ENCODE assay signal across 10 cellular contexts in the genomic region with DNA sequence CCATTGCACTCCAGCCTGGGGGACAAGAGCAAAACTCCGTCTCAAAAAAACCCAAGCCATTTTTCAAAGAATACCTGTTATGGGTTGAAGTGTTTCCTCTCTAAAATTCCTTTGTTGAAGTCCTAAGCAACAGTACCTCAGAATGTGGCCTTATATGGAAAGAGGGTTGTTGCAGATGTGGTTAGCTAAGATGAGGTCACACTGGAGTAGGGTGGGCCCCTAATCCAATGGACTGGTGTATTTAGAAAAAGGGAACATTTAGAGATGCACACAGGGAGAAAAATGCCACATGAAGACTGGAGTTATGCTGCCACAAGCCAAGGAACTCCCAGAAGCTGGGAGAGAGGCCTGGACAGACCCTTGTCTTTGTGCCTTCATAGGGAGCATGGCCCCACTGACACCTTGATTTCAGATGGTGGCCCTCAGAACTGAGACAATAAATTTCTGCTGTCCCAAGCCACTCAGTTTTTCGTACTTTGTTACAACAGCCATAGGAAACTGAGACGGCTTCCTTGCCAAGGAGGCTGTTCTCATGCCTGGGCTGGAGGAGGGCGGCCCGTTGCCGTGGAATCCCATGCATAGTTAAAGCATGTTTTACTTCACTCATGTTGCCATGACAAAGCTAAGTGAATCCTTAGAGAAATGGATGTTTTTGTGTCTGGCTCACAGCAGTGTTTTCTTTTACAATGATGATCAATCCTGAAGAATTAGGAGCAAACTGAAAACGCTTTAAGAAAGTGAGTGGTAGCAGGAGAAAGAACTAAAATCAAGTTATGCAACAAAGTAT. TPM values are rescaled to one million over a fixed set of nuclear protein-coding genes. Genes with fewer than 3 reads are reported as not detected.
DNase-seq lines count a peak whose midpoint lies in the region; ATAC-seq and TF ChIP-seq lines count a peak whose summit lies in the region.
"Had no signal": no experiment of that assay in that cellular context is flagged by ENCODE, and none has a peak within 500 bp of the region (broad histone marks: within the 10 kb centered on the region; RNA-seq: fewer than 3 reads in every experiment).

No MANE protein-coding gene starts in this region.

- CTCF ChIA-PET in naive thymus-derived CD4-positive, alpha-beta T cell (lab: Charles Lee) = no interaction called here

- intact Hi-C loops in Right ventricle myocardium superior (cut with DNase I) (no loop called here), cardiac septum (cut with DNase I) (no loop called here), right lobe of liver (cut with DNase I) (no loop called here)
- intact Hi-C loops in naive thymus-derived CD4-positive, alpha-beta T cell (cut with micrococcal nuclease) = loop anchor here in 1 of 2 donors (2.0 kb wide), 2 partner anchors 15 to 17 kb away; a partner anchor contains a TSS

- H3K4me2 ChIP-seq in MM.1S (ENCODE audit: low read depth, low read length) = no peak overlapping the region

- DNase-seq in Right ventricle myocardium superior = peak; percentile 58
- no peak for DNase-seq in cardiac septum (ENCODE audit: low spot score)
- DNase-seq in effector memory CD8-positive, alpha-beta T cell = no peak
- no peak for DNase-seq in naive thymus-derived CD4-positive, alpha-beta T cell
- no peak for DNase-seq in MM.1S
- no peak for DNase-seq in NCI-H524 (lab: John Stamatoyannopoulos, UW)
- DNase-seq in right lobe of liver = no peak
- DNase-seq: NCI-H146 had no signal

- no peak for TF ChIP-seq POLR2A in right lobe of liver (IDR thresholded peaks at IDR 0.05)

- H2AFZ ChIP-seq in MM.1S (ENCODE audit: low read length) = no peak overlapping the region

- H3K79me2 ChIP-seq in MM.1S (ENCODE audit: low read length) = peaks cover 23% of the 10 kb centered on the region

- no peak overlapping the region for H3K4me3 ChIP-seq in naive thymus-derived CD4-positive, alpha-beta T cell (ENCODE audit: low read length)
- H3K4me3 ChIP-seq in MM.1S (ENCODE audit: low read length) = no peak overlapping the region
- no peak overlapping the region for H3K4me3 ChIP-seq in right lobe of liver
- H3K4me3 ChIP-seq: GM12878 had no signal

- no peak for TF ChIP-seq CTCF in MM.1S (IDR thresholded peaks at IDR 0.05; ENCODE audit: low read length)
- TF ChIP-seq CTCF in right lobe of liver (IDR thresholded peaks at IDR 0.05) = no peak

- H3K4me1 Mint-ChIP-seq in effector memory CD8-positive, alpha-beta T cell (ENCODE audit: low read depth in 2 of 2) = peaks cover 21 to 38% of the 10 kb centered on the region in 2 donors
- peaks cover 0 to 53% (median 26%) of the 10 kb centered on the region in 7 donors for H3K4me1 Mint-ChIP-seq in naive thymus-derived CD4-positive, alpha-beta T cell

- peak; percentile 53 for ATAC-seq in Right ventricle myocardium superior (ENCODE audit: poor library complexity)
- no peak for ATAC-seq in effector memory CD8-positive, alpha-beta T cell (replicated peaks)
- no peak for ATAC-seq in naive thymus-derived CD4-positive, alpha-beta T cell
- ATAC-seq in GM21515 (IDR thresholded peaks at IDR 0.05; ENCODE audit: unreplicated experiment) = no peak
- no peak for ATAC-seq in right lobe of liver
- ATAC-seq: GM12878 had no signal

- H3K27ac Mint-ChIP-seq in effector memory CD8-positive, alpha-beta T cell = peak overlapping the region; percentile 88 to 91
- peak overlapping the region in 8 of 9 donors; percentile 5 to 87 (median 38) for H3K27ac Mint-ChIP-seq in naive thymus-derived CD4-positive, alpha-beta T cell

- H3K4me1 ChIP-seq in naive thymus-derived CD4-positive, alpha-beta T cell (ENCODE audit: control insufficient read depth in 2 of 2, insufficient read depth in 2 of 2, low read length in 2 of 2) = peaks cover 4 to 36% of the 10 kb centered on the region in 2 donors
- H3K4me1 ChIP-seq in MM.1S (ENCODE audit: low read length) (no peaks in the 10 kb centered on the region), right lobe of liver (peaks cover 0 to 3% (median 0%) of the 10 kb centered on the region in 4 donors)

- H3K36me3 ChIP-seq in naive thymus-derived CD4-positive, alpha-beta T cell (ENCODE audit: control insufficient read depth in 2 of 3, insufficient read depth in 3 of 3, low read length in 3 of 3) = peaks cover 0 to 9% (median 5%) of the 10 kb centered on the region in 3 experiments
- H3K36me3 ChIP-seq in MM.1S (replicated peaks; ENCODE audit: insufficient read depth, low read length) (no peaks in the 10 kb centered on the region; the same call in 1 of the 2 replicates), right lobe of liver (peaks cover 0 to 13% (median 0%) of the 10 kb centered on the region in 4 donors)

- 72% methylated on average over 3 of the region's 7 CpGs for WGBS in right lobe of liver (ENCODE audit: insufficient coverage, low coverage, low lambda C conversion rate, missing lambda C conversion rate)

- H3F3A ChIP-seq in MM.1S (ENCODE audit: insufficient read depth, low read length) = no peaks in the 10 kb centered on the region

- no peaks in the 10 kb centered on the region for H3K9me3 ChIP-seq in naive thymus-derived CD4-positive, alpha-beta T cell (ENCODE audit: control insufficient read depth in 2 of 3, low read length in 3 of 3)
- no peaks in the 10 kb centered on the region for H3K9me3 ChIP-seq in MM.1S (replicated peaks; ENCODE audit: insufficient read depth, low read length)
- no peaks in the 10 kb centered on the region for H3K9me3 ChIP-seq in right lobe of liver

- H3K36me3 Mint-ChIP-seq in effector memory CD8-positive, alpha-beta T cell (ENCODE audit: insufficient read depth) = peaks cover 52% of the 10 kb centered on the region
- H3K36me3 Mint-ChIP-seq in naive thymus-derived CD4-positive, alpha-beta T cell = peaks cover 0 to 29% (median 22%) of the 10 kb centered on the region in 5 donors

- H3K4me3 Mint-ChIP-seq in effector memory CD8-positive, alpha-beta T cell = peak overlapping the region; percentile 35 to 70
- H3K4me3 Mint-ChIP-seq in naive thymus-derived CD4-positive, alpha-beta T cell = no peak overlapping the region

- no peaks in the 10 kb centered on the region for H3K9me3 Mint-ChIP-seq in effector memory CD8-positive, alpha-beta T cell
- peaks cover 0 to 1% (median 0%) of the 10 kb centered on the region in 11 donors for H3K9me3 Mint-ChIP-seq in naive thymus-derived CD4-positive, alpha-beta T cell

- no peaks in the 10 kb centered on the region for H4K20me1 ChIP-seq in MM.1S (ENCODE audit: insufficient read depth, low read length)

- POLR2A ChIA-PET in naive thymus-derived CD4-positive, alpha-beta T cell (lab: Charles Lee) = interaction anchor here (2.8 kb wide), 1 partner anchor 17 kb away, joined by 10 read pairs; a partner anchor contains a TSS

- no peak overlapping the region for H3K27ac ChIP-seq in naive thymus-derived CD4-positive, alpha-beta T cell (ENCODE audit: low read depth, low read length)
- H3K27ac ChIP-seq in MM.1S (ENCODE audit: low read length) = no peak overlapping the region
- no peak overlapping the region for H3K27ac ChIP-seq in right lobe of liver

- H3K27me3 ChIP-seq in naive thymus-derived CD4-positive, alpha-beta T cell (ENCODE audit: control insufficient read depth in 2 of 2, insufficient read depth in 2 of 2, low read length in 2 of 2) = no peaks in the 10 kb centered on the region
- H3K27me3 ChIP-seq in MM.1S (replicated peaks; ENCODE audit: insufficient read depth, low read length) (no peaks in the 10 kb centered on the region), right lobe of liver (no peaks in the 10 kb centered on the region)

- no peak overlapping the region for H3K9ac ChIP-seq in MM.1S (ENCODE audit: low read length)

- H3K9me2 ChIP-seq in MM.1S (replicated peaks; ENCODE audit: insufficient read depth, low read length) = no peaks in the 10 kb centered on the region

- H3K27me3 Mint-ChIP-seq in effector memory CD8-positive, alpha-beta T cell = no peaks in the 10 kb centered on the region
- H3K27me3 Mint-ChIP-seq in naive thymus-derived CD4-positive, alpha-beta T cell = no peaks in the 10 kb centered on the region

RNA-seq across cellular contexts. Expression of a gene that starts 16.5 kb away (rescaled TPM):
- total RNA-seq in Right ventricle myocardium superior (6.8 TPM), cardiac septum (9.9 TPM), right lobe of liver (10 to 100 TPM in 1 of 6 experiments, 1 to 10 TPM in 5; 6.3 to 13.8 (median 8.5) TPM)
- 10 to 100 TPM; 20.7 to 31.1 (median 23.5) TPM for total RNA-seq in naive thymus-derived CD4-positive, alpha-beta T cell
- polyA plus RNA-seq in naive thymus-derived CD4-positive, alpha-beta T cell = 10 to 100 TPM; 17.8 to 33.5 TPM

RNA-seq across cellular contexts. Expression of a gene that starts 16.7 kb away (rescaled TPM):
- total RNA-seq in Right ventricle myocardium superior = 7.0 TPM
- total RNA-seq in cardiac septum = 12.8 TPM
- total RNA-seq in naive thymus-derived CD4-positive, alpha-beta T cell = 100 to 1,000 TPM in 2 of 5 experiments, 10 to 100 TPM in 3; 30.4 to 142 (median 72.5) TPM
- 10 to 100 TPM; 30.4 to 32.7 TPM for polyA plus RNA-seq in naive thymus-derived CD4-positive, alpha-beta T cell
- 10 to 100 TPM in 3 of 6 experiments, 1 to 10 TPM in 3; 6.5 to 12.4 (median 10.5) TPM for total RNA-seq in right lobe of liver

RNA-seq across cellular contexts. Expression of a gene that starts 29.0 kb away (rescaled TPM):
- total RNA-seq in Right ventricle myocardium superior (22.6 TPM), cardiac septum (28.2 TPM), right lobe of liver (10 to 100 TPM in 5 of 6 experiments, 1 to 10 TPM in 1; 9.9 to 20.8 (median 12.7) TPM)
- total RNA-seq in naive thymus-derived CD4-positive, alpha-beta T cell = 10 to 100 TPM; 10.1 to 22.8 (median 18.3) TPM
- 10 to 100 TPM; 17.7 to 19.7 TPM for polyA plus RNA-seq in naive thymus-derived CD4-positive, alpha-beta T cell

Comparison
In these comparisons a context has a peak if more than half of its experiments do, and no peak if none do; other contexts are left out.
1. H3K4me3 Mint-ChIP-seq: peak in effector memory CD8-positive, alpha-beta T cell (2 of 2); none in naive thymus-derived CD4-positive, alpha-beta T cell (0 of 10).